ENCODE assay signal across 8 cellular contexts in genomic region chrX:24661292-24661691, GRCh38. TPM values are rescaled to one million over a fixed set of nuclear protein-coding genes. Genes with fewer than 3 reads are reported as not detected.
"Had no signal": no experiment of that assay in that cellular context is flagged by ENCODE, and none has a peak within 500 bp of the region (broad histone marks: within the 10 kb centered on the region; RNA-seq: fewer than 3 reads in every experiment).

No MANE protein-coding gene starts in this region.

- ATAC-seq: HCT116, K562 had no signal

- H3K27ac ChIP-seq: GM23248 had no signal

- H3K9me3 ChIP-seq: HAP-1 had no signal

- H3K36me3 ChIP-seq: HAP-1 had no signal

- DNase-seq: GM23248, GOT3, H7, IMR-90 had no signal

- H3K4me3 ChIP-seq: GM23248, HAP-1, K562 had no signal

- H2AFZ ChIP-seq: GM23248 had no signal

RNA-seq across cellular contexts. Expression of gene PCYT1B, which starts 14.1 kb away (rescaled TPM):
- total RNA-seq: GM23248, HT-29 had no signal
- polyA plus RNA-seq: GM23248 had no signal
